1 cellular context compared by ENCODE assay signal in the genomic region with DNA sequence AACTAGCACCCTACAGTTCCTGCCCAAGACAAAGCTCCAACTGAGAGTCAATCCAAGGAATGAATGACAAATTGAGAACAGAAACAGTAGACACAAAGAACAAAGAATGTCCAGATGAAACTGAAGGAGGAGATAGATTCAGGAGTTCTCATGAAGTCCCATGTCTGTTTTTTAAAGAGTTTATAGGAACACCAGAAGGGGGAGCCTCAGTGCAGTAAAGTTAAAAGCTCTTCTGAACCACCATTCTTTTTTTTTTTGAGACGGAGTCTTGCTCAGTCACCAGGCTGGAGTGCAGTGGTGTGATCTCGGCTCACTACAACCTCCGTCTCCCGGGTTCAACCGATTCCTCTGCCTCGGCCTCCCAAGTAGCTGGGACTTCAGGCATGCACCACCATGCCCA.
TF ChIP-seq lines count a peak whose summit lies in the region.

No MANE protein-coding gene starts in this region.

TF ChIP-seq in WTC11, 78 proteins besides CTCF, POLR2A, EP300 and RAD21 (continued from another document):
- TF ChIP-seq, protein P1, sequence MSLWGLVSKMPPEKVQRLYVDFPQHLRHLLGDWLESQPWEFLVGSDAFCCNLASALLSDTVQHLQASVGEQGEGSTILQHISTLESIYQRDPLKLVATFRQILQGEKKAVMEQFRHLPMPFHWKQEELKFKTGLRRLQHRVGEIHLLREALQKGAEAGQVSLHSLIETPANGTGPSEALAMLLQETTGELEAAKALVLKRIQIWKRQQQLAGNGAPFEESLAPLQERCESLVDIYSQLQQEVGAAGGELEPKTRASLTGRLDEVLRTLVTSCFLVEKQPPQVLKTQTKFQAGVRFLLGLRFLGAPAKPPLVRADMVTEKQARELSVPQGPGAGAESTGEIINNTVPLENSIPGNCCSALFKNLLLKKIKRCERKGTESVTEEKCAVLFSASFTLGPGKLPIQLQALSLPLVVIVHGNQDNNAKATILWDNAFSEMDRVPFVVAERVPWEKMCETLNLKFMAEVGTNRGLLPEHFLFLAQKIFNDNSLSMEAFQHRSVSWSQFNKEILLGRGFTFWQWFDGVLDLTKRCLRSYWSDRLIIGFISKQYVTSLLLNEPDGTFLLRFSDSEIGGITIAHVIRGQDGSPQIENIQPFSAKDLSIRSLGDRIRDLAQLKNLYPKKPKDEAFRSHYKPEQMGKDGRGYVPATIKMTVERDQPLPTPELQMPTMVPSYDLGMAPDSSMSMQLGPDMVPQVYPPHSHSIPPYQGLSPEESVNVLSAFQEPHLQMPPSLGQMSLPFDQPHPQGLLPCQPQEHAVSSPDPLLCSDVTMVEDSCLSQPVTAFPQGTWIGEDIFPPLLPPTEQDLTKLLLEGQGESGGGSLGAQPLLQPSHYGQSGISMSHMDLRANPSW (CRISPR knock-in tag; conservative IDR thresholded peaks at IDR 0.05; ENCODE audit: low read depth) = no peak
- TF ChIP-seq TEAD1 (CRISPR knock-in tag; IDR thresholded peaks at IDR 0.05) = no peak
- TF ChIP-seq SMAD3 (CRISPR knock-in tag; IDR thresholded peaks at IDR 0.05; ENCODE audit: borderline replicate concordance) = no peak
- TF ChIP-seq, protein P2, sequence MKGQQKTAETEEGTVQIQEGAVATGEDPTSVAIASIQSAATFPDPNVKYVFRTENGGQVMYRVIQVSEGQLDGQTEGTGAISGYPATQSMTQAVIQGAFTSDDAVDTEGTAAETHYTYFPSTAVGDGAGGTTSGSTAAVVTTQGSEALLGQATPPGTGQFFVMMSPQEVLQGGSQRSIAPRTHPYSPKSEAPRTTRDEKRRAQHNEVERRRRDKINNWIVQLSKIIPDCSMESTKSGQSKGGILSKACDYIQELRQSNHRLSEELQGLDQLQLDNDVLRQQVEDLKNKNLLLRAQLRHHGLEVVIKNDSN (CRISPR knock-in tag; IDR thresholded peaks at IDR 0.05) = no peak
- TF ChIP-seq, protein P3, sequence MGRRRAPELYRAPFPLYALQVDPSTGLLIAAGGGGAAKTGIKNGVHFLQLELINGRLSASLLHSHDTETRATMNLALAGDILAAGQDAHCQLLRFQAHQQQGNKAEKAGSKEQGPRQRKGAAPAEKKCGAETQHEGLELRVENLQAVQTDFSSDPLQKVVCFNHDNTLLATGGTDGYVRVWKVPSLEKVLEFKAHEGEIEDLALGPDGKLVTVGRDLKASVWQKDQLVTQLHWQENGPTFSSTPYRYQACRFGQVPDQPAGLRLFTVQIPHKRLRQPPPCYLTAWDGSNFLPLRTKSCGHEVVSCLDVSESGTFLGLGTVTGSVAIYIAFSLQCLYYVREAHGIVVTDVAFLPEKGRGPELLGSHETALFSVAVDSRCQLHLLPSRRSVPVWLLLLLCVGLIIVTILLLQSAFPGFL (CRISPR knock-in tag; IDR thresholded peaks at IDR 0.05; ENCODE audit: borderline replicate concordance) = no peak
- TF ChIP-seq ZNF232 (CRISPR knock-in tag; IDR thresholded peaks at IDR 0.05) = no peak
- TF ChIP-seq, protein P4, sequence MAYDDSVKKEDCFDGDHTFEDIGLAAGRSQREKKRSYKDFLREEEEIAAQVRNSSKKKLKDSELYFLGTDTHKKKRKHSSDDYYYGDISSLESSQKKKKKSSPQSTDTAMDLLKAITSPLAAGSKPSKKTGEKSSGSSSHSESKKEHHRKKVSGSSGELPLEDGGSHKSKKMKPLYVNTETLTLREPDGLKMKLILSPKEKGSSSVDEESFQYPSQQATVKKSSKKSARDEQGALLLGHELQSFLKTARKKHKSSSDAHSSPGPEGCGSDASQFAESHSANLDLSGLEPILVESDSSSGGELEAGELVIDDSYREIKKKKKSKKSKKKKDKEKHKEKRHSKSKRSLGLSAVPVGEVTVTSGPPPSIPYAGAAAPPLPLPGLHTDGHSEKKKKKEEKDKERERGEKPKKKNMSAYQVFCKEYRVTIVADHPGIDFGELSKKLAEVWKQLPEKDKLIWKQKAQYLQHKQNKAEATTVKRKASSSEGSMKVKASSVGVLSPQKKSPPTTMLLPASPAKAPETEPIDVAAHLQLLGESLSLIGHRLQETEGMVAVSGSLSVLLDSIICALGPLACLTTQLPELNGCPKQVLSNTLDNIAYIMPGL (CRISPR knock-in tag; IDR thresholded peaks at IDR 0.05) = no peak
TF ChIP-seq in WTC11: peak in this region for 0.
